10 cellular contexts compared by ENCODE assay signal in genomic region chr13:98480915-98481510, GRCh38.
DNase-seq lines count a peak whose midpoint lies in the region; ATAC-seq, FAIRE-seq and TF ChIP-seq lines count a peak whose summit lies in the region.
"Had no signal": no experiment of that assay in that cellular context is flagged by ENCODE, and none has a peak within 500 bp of the region (broad histone marks: within the 10 kb centered on the region; RNA-seq: fewer than 3 reads in every experiment).

No MANE protein-coding gene starts in this region.

- peaks cover 74% of the 10 kb centered on the region for H3K4me1 Mint-ChIP-seq in astrocyte (ENCODE audit: low read depth, unreplicated experiment)

- peak overlapping the region; percentile 27 for H3K27ac ChIP-seq in astrocyte (ENCODE audit: low read depth, low read length)
- peak overlapping the region; percentile 28 to 45 for H3K27ac ChIP-seq in small intestine (ENCODE audit: low read depth in 1 of 2, low read length in 1 of 2)
- H3K27ac ChIP-seq in tibial nerve, result peak overlapping the region in 1 of 4 donors; percentile 1
- H3K27ac ChIP-seq: thoracic aorta had no signal

- no peak for TF ChIP-seq CTCF in astrocyte (IDR thresholded peaks at IDR 0.05; ENCODE audit: insufficient read depth, low read depth, low read length)
- TF ChIP-seq CTCF in tibial nerve (IDR thresholded peaks at IDR 0.05), result no peak

- H3K4me2 ChIP-seq in astrocyte (ENCODE audit: low read length), result no peak overlapping the region

- H3K27me3 ChIP-seq in astrocyte (ENCODE audit: insufficient read depth, low read length) (no peaks in the 10 kb centered on the region), small intestine (ENCODE audit: control insufficient read depth in 2 of 2, insufficient read depth in 2 of 2, low read length in 2 of 2) (no peaks in the 10 kb centered on the region), tibial nerve (no peaks in the 10 kb centered on the region)

- no peak overlapping the region for H3K9ac ChIP-seq in astrocyte (ENCODE audit: low read length)

- peak; percentile 40 for DNase-seq in NK-92 treated with Interleukin-12 subunit alpha and Interleukin-12 subunit beta, amount 100 ng/mL, for 24 hours (lab: John Stamatoyannopoulos, UW)
- DNase-seq in NK-92 (lab: John Stamatoyannopoulos, UW; ENCODE audit: unreplicated experiment) (no peak), NCI-H1694 (lab: John Stamatoyannopoulos, UW) (peak; percentile 40), astrocyte (ENCODE audit: low read depth) (no peak), small intestine (peak; percentile 18), tibial nerve (ENCODE audit: low spot score in 2 of 2) (no peak), activated gamma-delta T cell (lab: John Stamatoyannopoulos, UW) (no peak)

- H3K9me3 ChIP-seq in astrocyte (ENCODE audit: insufficient read depth, low read depth, low read length) (no peaks in the 10 kb centered on the region), small intestine (ENCODE audit: control insufficient read depth, low read depth) (no peaks in the 10 kb centered on the region), tibial nerve (no peaks in the 10 kb centered on the region)
- H3K9me3 ChIP-seq: thoracic aorta had no signal

- H2AFZ ChIP-seq in astrocyte (ENCODE audit: low read depth, low read length), result no peak overlapping the region

- no peak overlapping the region for H3K4me3 ChIP-seq in astrocyte (ENCODE audit: insufficient read depth, low read depth, low read length)
- no peak overlapping the region for H3K4me3 ChIP-seq in small intestine (ENCODE audit: low read depth in 1 of 2, low read length in 2 of 2)
- H3K4me3 ChIP-seq in tibial nerve, result no peak overlapping the region
- H3K4me3 ChIP-seq: thoracic aorta had no signal

- peak overlapping the region; percentile 81 for H3K27ac Mint-ChIP-seq in astrocyte (ENCODE audit: unreplicated experiment)

- H4K20me1 ChIP-seq in astrocyte (ENCODE audit: insufficient read depth, low read length), result peaks cover 19% of the 10 kb centered on the region

- no peak for ATAC-seq in HG03521 (IDR thresholded peaks at IDR 0.05; ENCODE audit: unreplicated experiment)
- ATAC-seq: Panc1 had no signal

- H3K36me3 ChIP-seq in astrocyte (ENCODE audit: insufficient read depth, low read length) (no peaks in the 10 kb centered on the region), small intestine (ENCODE audit: control insufficient read depth in 2 of 2, insufficient read depth in 2 of 2, low read length in 2 of 2) (peaks cover 0 to 3% of the 10 kb centered on the region in 2 donors), tibial nerve (no peaks in the 10 kb centered on the region)
- H3K36me3 ChIP-seq: thoracic aorta had no signal

- peaks cover 85% of the 10 kb centered on the region for H3K79me2 ChIP-seq in astrocyte (ENCODE audit: insufficient read depth, low read length)

- peak overlapping the region; percentile 50 for H3K4me3 Mint-ChIP-seq in astrocyte (ENCODE audit: unreplicated experiment)

- FAIRE-seq in astrocyte (lab: Jason Lieb, UNC) (no peak), small intestine (lab: Jason Lieb, UNC) (no peak)

- H3K4me1 ChIP-seq in astrocyte (ENCODE audit: insufficient read depth, low read length), result peaks cover 81% of the 10 kb centered on the region
- H3K4me1 ChIP-seq in small intestine (ENCODE audit: control insufficient read depth in 2 of 2, insufficient read depth in 1 of 2, low read depth in 1 of 2, low read length in 1 of 2), result peaks cover 11 to 34% of the 10 kb centered on the region in 2 donors
- peaks cover 0 to 80% (median 55%) of the 10 kb centered on the region in 4 donors for H3K4me1 ChIP-seq in tibial nerve

- H3K36me3 Mint-ChIP-seq in astrocyte (ENCODE audit: low read depth, unreplicated experiment), result peaks cover 4% of the 10 kb centered on the region

- no peaks in the 10 kb centered on the region for H3K9me3 Mint-ChIP-seq in astrocyte (ENCODE audit: unreplicated experiment)

- 65 to 73% (median 71%) methylated on average over 11 of the region's 11 CpGs for WGBS in small intestine, 3 donors
- 67 to 73% methylated on average over 11 of the region's 11 CpGs for WGBS in tibial nerve, 2 donors

- no peaks in the 10 kb centered on the region for H3K27me3 Mint-ChIP-seq in astrocyte (ENCODE audit: low read depth, unreplicated experiment)

- TF ChIP-seq EP300 in tibial nerve (IDR thresholded peaks at IDR 0.05), result peak in 1 of 2 donors; percentile 39

- TF ChIP-seq POLR2A in tibial nerve (IDR thresholded peaks at IDR 0.05), result no peak

Comparison
In these comparisons a context has a peak if more than half of its experiments do, and no peak if none do; other contexts are left out.
1. DNase-seq: peak in NK-92 treated with Interleukin-12 subunit alpha and Interleukin-12 subunit beta, amount 100 ng/mL, for 24 hours (single experiment), NCI-H1694 (single experiment) and small intestine (single experiment); none in NK-92 (single experiment), astrocyte (single experiment), tibial nerve (0 of 2) and activated gamma-delta T cell (single experiment).